2 cellular contexts compared by ENCODE assay signal in genomic region chr14:72741836-72742681, GRCh38.
TF ChIP-seq lines count a peak whose summit lies in the region.

No MANE protein-coding gene starts in this region.

TF ChIP-seq in SK-N-SH, 30 proteins besides CTCF, POLR2A, EP300 and RAD21:
- TF ChIP-seq MXI1 (IDR thresholded peaks at IDR 0.05; ENCODE audit: low read depth, low read length) (peak; percentile 60; the same call in 1 of the 2 replicates), RCOR1 (IDR thresholded peaks at IDR 0.05; ENCODE audit: low read length) (peak; percentile 89), TCF12 (IDR thresholded peaks at IDR 0.05) (0 out of 2 replicates have a peak, but pooled peaks have one; percentile 17), RFX5 (IDR thresholded peaks at IDR 0.05; ENCODE audit: low read length) (peak; percentile 48; the same call in 1 of the 2 replicates), FOXJ3 (CRISPR knock-in tag; IDR thresholded peaks at IDR 0.05) (peak; percentile 70; the same call in 1 of the 2 replicates), NFIC (IDR thresholded peaks at IDR 0.05; ENCODE audit: borderline replicate concordance) (no peak), USF2 (IDR thresholded peaks at IDR 0.05; ENCODE audit: borderline replicate concordance, low read depth, low read length) (no peak), SMC3 (IDR thresholded peaks at IDR 0.05; ENCODE audit: low read depth, low read length) (peak; percentile 5; the same call in 1 of the 2 replicates), CHD2 (IDR thresholded peaks at IDR 0.05; ENCODE audit: low read length, partially characterized antibody) (peak; percentile 90), GATA2 (CRISPR knock-in tag; IDR thresholded peaks at IDR 0.05) (peak; percentile 88)
TF ChIP-seq in SK-N-SH: peak in this region for 8.

TF ChIP-seq in endothelial cell of umbilical vein, 7 proteins besides CTCF, POLR2A, EP300 and RAD21:
- TF ChIP-seq POLR2AphosphoS5 (IDR thresholded peaks at IDR 0.05; ENCODE audit: insufficient read depth, low read depth, low read length) (peak; percentile 24), GATA2 (IDR thresholded peaks at IDR 0.05; ENCODE audit: insufficient read depth, insufficient read length, low read depth, low read length) (peak; percentile 91), MAX (IDR thresholded peaks at IDR 0.05; ENCODE audit: insufficient read depth, insufficient read length) (no peak)
